ENCODE assay signal across 10 cellular contexts in the genomic region with DNA sequence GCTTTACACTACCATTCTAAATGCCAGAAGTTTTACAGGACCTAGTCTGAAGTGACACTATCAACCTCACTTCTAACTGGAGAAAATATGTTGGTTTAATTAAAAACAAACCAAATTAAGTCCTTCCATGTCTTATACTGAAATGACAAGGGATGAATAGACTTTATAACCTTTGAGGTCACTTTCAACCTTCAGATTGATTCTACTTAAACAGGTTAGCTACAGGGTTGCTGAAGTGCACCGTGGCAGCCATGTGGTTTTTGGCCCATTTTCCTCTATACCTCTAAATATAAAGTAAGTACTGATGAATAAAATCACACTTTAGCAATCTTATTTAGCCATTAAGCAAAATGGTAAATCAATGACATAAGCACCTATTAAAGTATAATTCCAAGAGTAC.
DNase-seq lines count a peak whose midpoint lies in the region; ATAC-seq and TF ChIP-seq lines count a peak whose summit lies in the region.
"Had no signal": no experiment of that assay in that cellular context is flagged by ENCODE, and none has a peak within 500 bp of the region (broad histone marks: within the 10 kb centered on the region; RNA-seq: fewer than 3 reads in every experiment).

No MANE protein-coding gene starts in this region.

- peaks cover 65 to 84% of the 10 kb centered on the region in 2 donors for H3K36me3 ChIP-seq in muscle layer of duodenum (ENCODE audit: control insufficient read depth in 1 of 2, insufficient read depth in 2 of 2, low read length in 2 of 2)

- no peaks in the 10 kb centered on the region for H3K27me3 ChIP-seq in muscle layer of duodenum (ENCODE audit: low read depth, low read length)

- peak overlapping the region; percentile 100 for H3K27ac Mint-ChIP-seq in stimulated activated naive CD8-positive, alpha-beta T cell treated with anti-CD3 and anti-CD28 coated beads, Interleukin-15, Interleukin-2, amounts not matched to agents 100 ng/mL and 50 ng/mL, for 24 hours

- H3K27ac ChIP-seq in muscle layer of duodenum (ENCODE audit: low read length), result peak overlapping the region; percentile 98

- no peak for TF ChIP-seq CTCF in choroid plexus epithelial cell (conservative IDR thresholded peaks at IDR 0.05; ENCODE audit: low read depth, low read length)

- H3K4me1 Mint-ChIP-seq in stimulated activated naive CD8-positive, alpha-beta T cell treated with anti-CD3 and anti-CD28 coated beads, Interleukin-15, Interleukin-2, amounts not matched to agents 100 ng/mL and 50 ng/mL, for 24 hours (ENCODE audit: low read depth), result peaks cover 84% of the 10 kb centered on the region

- peaks cover 80% of the 10 kb centered on the region for H3K36me3 Mint-ChIP-seq in stimulated activated naive CD8-positive, alpha-beta T cell treated with anti-CD3 and anti-CD28 coated beads, Interleukin-15, Interleukin-2, amounts not matched to agents 100 ng/mL and 50 ng/mL, for 24 hours (ENCODE audit: low read depth)

- no peaks in the 10 kb centered on the region for H3K9me3 Mint-ChIP-seq in stimulated activated naive CD8-positive, alpha-beta T cell treated with anti-CD3 and anti-CD28 coated beads, Interleukin-15, Interleukin-2, amounts not matched to agents 100 ng/mL and 50 ng/mL, for 24 hours

- H3K4me1 ChIP-seq in muscle layer of duodenum (ENCODE audit: control insufficient read depth in 1 of 2, insufficient read depth in 2 of 2, low read length in 2 of 2), result peaks cover 30 to 69% of the 10 kb centered on the region in 2 donors

- ATAC-seq in stimulated activated naive CD8-positive, alpha-beta T cell treated with anti-CD3 and anti-CD28 coated beads, Interleukin-15, Interleukin-2, amounts not matched to agents 100 U/mL and 50 U/mL, for 24 hours, result no peak
- no peak for ATAC-seq in HG02798 (IDR thresholded peaks at IDR 0.05; ENCODE audit: poor library complexity, unreplicated experiment)

- peak overlapping the region; percentile 95 for H3K4me3 Mint-ChIP-seq in stimulated activated naive CD8-positive, alpha-beta T cell treated with anti-CD3 and anti-CD28 coated beads, Interleukin-15, Interleukin-2, amounts not matched to agents 100 ng/mL and 50 ng/mL, for 24 hours

- H3K9me3 ChIP-seq in muscle layer of duodenum (ENCODE audit: control insufficient read depth in 1 of 2, low read length in 2 of 2), result no peaks in the 10 kb centered on the region

- H3K27me3 Mint-ChIP-seq in stimulated activated naive CD8-positive, alpha-beta T cell treated with anti-CD3 and anti-CD28 coated beads, Interleukin-15, Interleukin-2, amounts not matched to agents 100 ng/mL and 50 ng/mL, for 24 hours, result no peaks in the 10 kb centered on the region

- H3K4me3 ChIP-seq in choroid plexus epithelial cell (ENCODE audit: low read depth, low read length), result peak overlapping the region; percentile 69
- peak overlapping the region; percentile 92 to 99 for H3K4me3 ChIP-seq in muscle layer of duodenum (ENCODE audit: low read depth in 1 of 2, low read length in 2 of 2)

- no peak for DNase-seq in stimulated activated naive CD8-positive, alpha-beta T cell treated with anti-CD3 and anti-CD28 coated beads, Interleukin-15, Interleukin-2, amounts not matched to agents 100 U/mL and 50 U/mL, for 24 hours
- DNase-seq in choroid plexus epithelial cell (ENCODE audit: low read depth) (peak; percentile 26), pons (ENCODE audit: low spot score) (no peak), activated gamma-delta T cell treated with Interleukin-2 at 50 U/mL for 16 hours (no peak), NOMO-1 treated with dmso at 0.1 percent for 144 hours (lab: John Stamatoyannopoulos, UW; ENCODE audit: unreplicated experiment) (no peak)
- DNase-seq: KG1; stimulated activated CD4-positive, alpha-beta T cell treated with anti-CD3 and anti-CD28 coated beads, Interleukin-4, amount 100 ng/mL, for 4 hours had no signal
